In genomic region chr17:17679748-17680147, GRCh38 we compare ENCODE assay signal across 23 cellular contexts.
"Had no signal": no experiment of that assay in that cellular context is flagged by ENCODE, and none has a peak within 500 bp of the region (broad histone marks: within the 10 kb centered on the region; RNA-seq: fewer than 3 reads in every experiment).

No MANE protein-coding gene starts in this region.

- H3K9me3 ChIP-seq: left ventricle myocardium inferior, mucosa of descending colon, ovary, right atrium auricular region, right lobe of liver, transverse colon, upper lobe of left lung, vagina had no signal

- H3K27ac ChIP-seq: hepatocyte, left ventricle myocardium inferior, ovary, right atrium auricular region, right lobe of liver, transverse colon, vagina had no signal

- H3K36me3 Mint-ChIP-seq: naive thymus-derived CD4-positive, alpha-beta T cell; stimulated activated memory B cell treated with anti-CD40 and anti-IgM and Interleukin-4, amounts not matched to agents 10 μg/mL and 1 μg/mL and 100 μg/mL, for 72 hours had no signal

- H3K27me3 ChIP-seq: hepatocyte, ovary, right atrium auricular region, right lobe of liver, transverse colon, upper lobe of left lung, vagina had no signal

- H3K27ac Mint-ChIP-seq: progenitor cell of endocrine pancreas; stimulated activated memory B cell treated with anti-CD40 and anti-IgM and Interleukin-4, amounts not matched to agents 10 μg/mL and 1 μg/mL and 100 μg/mL, for 72 hours; stimulated activated naive CD8-positive, alpha-beta T cell treated with anti-CD3 and anti-CD28 coated beads, Interleukin-15, amount 100 ng/mL, for 72 hours had no signal

- H3K4me3 Mint-ChIP-seq: stimulated activated memory B cell treated with anti-CD40 and anti-IgM and Interleukin-4, amounts not matched to agents 10 μg/mL and 1 μg/mL and 100 μg/mL, for 72 hours; stimulated activated naive CD8-positive, alpha-beta T cell treated with anti-CD3 and anti-CD28 coated beads, Interleukin-15, amount 100 ng/mL, for 72 hours had no signal

- H3K4me3 ChIP-seq: hepatocyte, left ventricle myocardium inferior, lung, mucosa of descending colon, ovary, right atrium auricular region, right lobe of liver, smooth muscle cell, transverse colon, upper lobe of left lung, vagina had no signal

- H3K9me3 Mint-ChIP-seq: stimulated activated memory B cell treated with anti-CD40 and anti-IgM and Interleukin-4, amounts not matched to agents 10 μg/mL and 1 μg/mL and 100 μg/mL, for 72 hours; stimulated activated naive CD8-positive, alpha-beta T cell treated with anti-CD3 and anti-CD28 coated beads, Interleukin-15, amount 100 ng/mL, for 72 hours had no signal

- DNase-seq: left ventricle myocardium inferior; mesendoderm; midbrain; mucosa of descending colon; naive thymus-derived CD4-positive, alpha-beta T cell; ovary; right lobe of liver; stimulated activated CD4-positive, alpha-beta T cell treated with anti-CD3 and anti-CD28 coated beads, Interleukin-1b, Interleukin-23, amount 100 ng/mL, for 48 hours; stimulated activated CD4-positive, alpha-beta T cell treated with anti-CD3 and anti-CD28 coated beads, Interleukin-2, amount 100 ng/mL, for 48 hours; stimulated activated CD4-positive, alpha-beta T cell treated with anti-CD3 and anti-CD28 coated beads, Interleukin-4, amount 100 ng/mL, for 4 hours; stimulated activated CD8-positive, alpha-beta memory T cell treated with anti-CD3 and anti-CD28 coated beads, Interleukin-4, amount 100 ng/mL, for 48 hours; stimulated activated naive CD4-positive, alpha-beta T cell treated with Interleukin-2 at 50 U/mL for 16 hours; stimulated activated naive CD8-positive, alpha-beta T cell treated with anti-CD3 and anti-CD28 coated beads, Interleukin-15, amount 100 ng/mL, for 72 hours; substantia nigra; transverse colon; upper lobe of left lung had no signal

- H3K27me3 Mint-ChIP-seq: progenitor cell of endocrine pancreas; stimulated activated memory B cell treated with anti-CD40 and anti-IgM and Interleukin-4, amounts not matched to agents 10 μg/mL and 1 μg/mL and 100 μg/mL, for 72 hours; stimulated activated naive CD8-positive, alpha-beta T cell treated with anti-CD3 and anti-CD28 coated beads, Interleukin-15, amount 100 ng/mL, for 72 hours had no signal

- H3K36me3 ChIP-seq: left ventricle myocardium inferior, ovary, right atrium auricular region, right lobe of liver, transverse colon, upper lobe of left lung, vagina had no signal

- ATAC-seq: mucosa of descending colon; naive thymus-derived CD4-positive, alpha-beta T cell; right lobe of liver; stimulated activated memory B cell treated with anti-CD40 and anti-IgM and Interleukin-4, amounts not matched to agents 10 μg/mL and 1 μg/mL and 100 μg/mL, for 72 hours; stimulated activated naive CD8-positive, alpha-beta T cell treated with anti-CD3 and anti-CD28 coated beads, Interleukin-15, amount 100 ng/mL, for 72 hours had no signal
